Comparison of ENCODE assay signal across 8 cellular contexts in genomic region chr2:8678731-8679566, GRCh38. TPM values are rescaled to one million over a fixed set of nuclear protein-coding genes. Genes with fewer than 3 reads are reported as not detected.
DNase-seq lines count a peak whose midpoint lies in the region; ATAC-seq and TF ChIP-seq lines count a peak whose summit lies in the region.

No MANE protein-coding gene starts in this region.

- peak overlapping the region; percentile 99 for H3K27ac ChIP-seq in lower lobe of right lung

- H3K9me3 Mint-ChIP-seq in activated CD4-positive, alpha-beta memory T cell treated with anti-CD3 and anti-CD28 coated beads for 36 hours = peaks cover 19% of the 10 kb centered on the region

- no peak for TF ChIP-seq CTCF in lower lobe of right lung (IDR thresholded peaks at IDR 0.05)

- POLR2A ChIA-PET in activated CD4-positive, alpha-beta memory T cell treated with anti-CD3 and anti-CD28 coated beads for 36 hours (lab: Charles Lee) = interaction anchor here (1.8 to 6.5 kb wide), 5 partner anchors 135 to 301 kb away, joined by 7 to 124 read pairs (median 33); no protein-coding TSS in a partner anchor

- DNase-seq in C1 segment of cervical spinal cord (lab: John Stamatoyannopoulos, UW) (peak in 13 of 14 donors; percentile 68 to 91 (median 85)), NCI-H774 (lab: John Stamatoyannopoulos, UW) (peak; percentile 96), ecto neural progenitor cell (ENCODE audit: low spot score) (peak; percentile 97), lower lobe of right lung (peak; percentile 97)
- DNase-seq in activated CD4-positive, alpha-beta memory T cell treated with anti-CD3 and anti-CD28 coated beads for 36 hours = peak; percentile 91
- peak; percentile 69 to 85 for DNase-seq in stimulated activated CD4-positive, alpha-beta T cell treated with anti-CD3 and anti-CD28 coated beads, Interleukin-4, amount 100 ng/mL, for 48 hours (ENCODE audit: low read depth in 2 of 2)

- H3K27ac Mint-ChIP-seq in activated CD4-positive, alpha-beta memory T cell treated with anti-CD3 and anti-CD28 coated beads for 36 hours = peak overlapping the region; percentile 95

- no peaks in the 10 kb centered on the region for H3K36me3 ChIP-seq in lower lobe of right lung

- CTCF ChIA-PET in activated CD4-positive, alpha-beta memory T cell treated with anti-CD3 and anti-CD28 coated beads for 36 hours (lab: Charles Lee) = interaction anchor here (0.8 to 5.1 kb wide), 5 partner anchors 14 to 1007 kb away, joined by 3 to 38 read pairs (median 5); no protein-coding TSS in a partner anchor

- H3K4me1 ChIP-seq in lower lobe of right lung = peaks cover 39% of the 10 kb centered on the region

- peaks cover 27% of the 10 kb centered on the region for H3K36me3 Mint-ChIP-seq in activated CD4-positive, alpha-beta memory T cell treated with anti-CD3 and anti-CD28 coated beads for 36 hours

- ATAC-seq in GM19455 (IDR thresholded peaks at IDR 0.05; ENCODE audit: unreplicated experiment) (peak; percentile 60), HG03565 (IDR thresholded peaks at IDR 0.05; ENCODE audit: unreplicated experiment) (peak; percentile 58), lower lobe of right lung (peak; percentile 78 to 86)

- peaks cover 38% of the 10 kb centered on the region for H3K27me3 Mint-ChIP-seq in activated CD4-positive, alpha-beta memory T cell treated with anti-CD3 and anti-CD28 coated beads for 36 hours

- peak overlapping the region; percentile 71 for H3K4me3 ChIP-seq in lower lobe of right lung

- H3K27me3 ChIP-seq in lower lobe of right lung (ENCODE audit: low read depth) = no peaks in the 10 kb centered on the region

- intact Hi-C loops in activated CD4-positive, alpha-beta memory T cell treated with anti-CD3 and anti-CD28 coated beads for 36 hours (cut with micrococcal nuclease) = loop anchor here (10.0 kb wide), 1 partner anchor 1764 kb away; the partner anchor contains the start of gene RNF144A
- intact Hi-C loops in lower lobe of right lung (cut with DNase I) = no loop called here

- peak overlapping the region; percentile 77 for H3K4me3 Mint-ChIP-seq in activated CD4-positive, alpha-beta memory T cell treated with anti-CD3 and anti-CD28 coated beads for 36 hours

- peaks cover 30% of the 10 kb centered on the region for H3K4me1 Mint-ChIP-seq in activated CD4-positive, alpha-beta memory T cell treated with anti-CD3 and anti-CD28 coated beads for 36 hours (ENCODE audit: low read depth)

- peaks cover 11% of the 10 kb centered on the region for H3K9me3 ChIP-seq in lower lobe of right lung

RNA-seq across cellular contexts. Expression of gene ID2, which starts 2.9 kb away (rescaled TPM):
- total RNA-seq in activated CD4-positive, alpha-beta memory T cell treated with anti-CD3 and anti-CD28 coated beads for 36 hours = 100 to 1,000 TPM; 182 to 193 TPM
- total RNA-seq in lower lobe of right lung = 102 TPM

Comparison
In these comparisons a context has a peak if more than half of its experiments do, and no peak if none do; other contexts are left out.
1. Peak in every context shown above with its lines: DNase-seq, ATAC-seq, H3K4me3 ChIP-seq and H3K27ac ChIP-seq.